In genomic region chr10:123097039-123097438, GRCh38 we compare ENCODE assay signal across 21 cellular contexts. TPM values are rescaled to one million over a fixed set of nuclear protein-coding genes. Genes with fewer than 3 reads are reported as not detected.
"Had no signal": no experiment of that assay in that cellular context is flagged by ENCODE, and none has a peak within 500 bp of the region (broad histone marks: within the 10 kb centered on the region; RNA-seq: fewer than 3 reads in every experiment).

No MANE protein-coding gene starts in this region.

- H3K27ac ChIP-seq: epithelial cell of prostate, esophagus muscularis mucosa, gastrocnemius medialis, heart right ventricle, sigmoid colon, skin epidermis, stomach, thyroid gland had no signal

- H3K4me3 ChIP-seq: esophagus muscularis mucosa, gastrocnemius medialis, heart right ventricle, sigmoid colon, skin epidermis, stomach, thyroid gland had no signal

- H3K36me3 ChIP-seq: esophagus muscularis mucosa, gastrocnemius medialis, heart right ventricle, sigmoid colon, stomach, thyroid gland had no signal

- H3K27me3 ChIP-seq: thyroid gland had no signal

- DNase-seq: effector memory CD8-positive, alpha-beta T cell; gastrocnemius medialis; heart right ventricle; islet precursor cell; mammary epithelial cell; naive thymus-derived CD4-positive, alpha-beta T cell; nephron progenitor cell; sigmoid colon; stimulated activated naive CD4-positive, alpha-beta T cell; stomach; thyroid gland had no signal

- ATAC-seq: effector memory CD8-positive, alpha-beta T cell; gastrocnemius medialis; naive thymus-derived CD4-positive, alpha-beta T cell had no signal

- H3K9me3 ChIP-seq: esophagus muscularis mucosa, gastrocnemius medialis, heart right ventricle, sigmoid colon, stomach, thyroid gland had no signal

- H3K4me1 ChIP-seq: esophagus muscularis mucosa, gastrocnemius medialis, heart right ventricle, sigmoid colon, stomach, thyroid gland had no signal

RNA-seq across cellular contexts. Expression of gene HMX3, which starts 38.7 kb away (rescaled TPM):
- total RNA-seq: esophagus muscularis mucosa; fibroblast of villous mesenchyme; gastrocnemius medialis; heart right ventricle; lower leg skin; mesenteric fat pad; mononuclear cell; naive thymus-derived CD4-positive, alpha-beta T cell; pulmonary artery endothelial cell; thyroid gland had no signal
- polyA plus RNA-seq: heart right ventricle; mammary epithelial cell; naive thymus-derived CD4-positive, alpha-beta T cell; stomach had no signal

RNA-seq across cellular contexts. Expression of gene HMX2, which starts 50.9 kb away (rescaled TPM):
- total RNA-seq: esophagus muscularis mucosa; fibroblast of villous mesenchyme; gastrocnemius medialis; heart right ventricle; left lobe of liver; lower leg skin; mammary epithelial cell; mesenteric fat pad; mononuclear cell; naive thymus-derived CD4-positive, alpha-beta T cell; omental fat pad; pulmonary artery endothelial cell; stomach; thyroid gland had no signal
- polyA plus RNA-seq: heart right ventricle, mammary epithelial cell, stomach had no signal
